8 cellular contexts compared by ENCODE assay signal in the genomic region with DNA sequence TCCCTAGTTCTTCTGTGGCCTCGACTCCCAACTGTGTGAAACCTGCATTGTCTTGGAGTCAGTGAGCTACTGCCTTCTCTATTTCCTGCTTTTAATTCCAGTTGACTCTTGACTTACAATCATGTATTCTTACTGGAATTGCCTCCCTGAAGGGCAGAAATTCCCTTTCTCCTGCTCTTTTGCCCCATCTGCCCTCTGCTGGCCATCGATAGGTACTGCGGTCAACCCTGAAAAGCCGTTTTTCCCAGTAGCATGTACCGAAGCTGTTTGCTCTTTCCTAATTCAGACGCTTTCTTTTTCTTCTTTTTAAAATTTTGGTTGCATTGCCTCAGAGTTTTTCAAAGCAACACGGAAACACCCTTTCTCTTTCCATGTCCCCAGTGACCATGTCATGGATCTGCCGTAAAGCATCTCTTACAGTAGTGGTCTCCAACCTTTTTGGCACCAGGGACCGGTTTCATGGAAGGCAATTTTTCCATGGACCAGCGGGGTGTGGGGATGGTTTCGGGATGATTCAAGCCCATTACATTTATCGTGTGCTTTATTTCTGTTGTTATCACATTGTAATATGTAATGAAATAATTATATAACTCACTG.
DNase-seq lines count a peak whose midpoint lies in the region; ATAC-seq and TF ChIP-seq lines count a peak whose summit lies in the region.

No MANE protein-coding gene starts in this region.

- no peaks in the 10 kb centered on the region for H3K9me3 ChIP-seq in Karpas-422 (ENCODE audit: low read length)

- H3K9me2 ChIP-seq in Karpas-422 (replicated peaks; ENCODE audit: insufficient read depth, low read length): no peaks in the 10 kb centered on the region

- H3K27ac Mint-ChIP-seq in MCF 10A (ENCODE audit: low read depth, unreplicated experiment): no peak overlapping the region

- CTCF ChIA-PET in MCF 10A (lab: Yijun Ruan, JAX): interaction anchor here (0.6 to 7.0 kb wide), 56 partner anchors 10 to 900 kb away, joined by 3 to 122 read pairs (median 4); partner anchors contain the start of genes C1orf21 and TSEN15

- H2AFZ ChIP-seq in Karpas-422 (ENCODE audit: low read length): no peak overlapping the region

- ATAC-seq in GM18498 (IDR thresholded peaks at IDR 0.05; ENCODE audit: unreplicated experiment) (no peak), HG02642 (IDR thresholded peaks at IDR 0.05; ENCODE audit: poor library complexity, unreplicated experiment) (no peak)

- no peak overlapping the region for H3K9ac ChIP-seq in Karpas-422 (ENCODE audit: low read length)

- DNase-seq in G401 (ENCODE audit: low spot score) (peak; percentile 47), Karpas-422 (peak; percentile 71), T follicular helper cell (ENCODE audit: low read depth) (peak; percentile 15), MCF 10A (ENCODE audit: unreplicated experiment) (peak; percentile 77), islet precursor cell (peak; percentile 58)
- peak; percentile 48 for DNase-seq in stimulated activated CD4-positive, alpha-beta T cell treated with anti-CD3 and anti-CD28 coated beads, Interleukin-15, amount 100 ng/mL, for 24 hours

- peaks cover 5% of the 10 kb centered on the region for H3K4me1 Mint-ChIP-seq in MCF 10A (ENCODE audit: insufficient read depth, unreplicated experiment)

- peak; percentile 93 for TF ChIP-seq CTCF in MCF 10A (IDR thresholded peaks at IDR 0.05; ENCODE audit: unreplicated experiment)

- no peak overlapping the region for H3K4me2 ChIP-seq in Karpas-422 (ENCODE audit: low read depth, low read length, poor library complexity, severe bottlenecking)

- no peaks in the 10 kb centered on the region for H3K79me2 ChIP-seq in Karpas-422 (ENCODE audit: low read length)

- peaks cover 15% of the 10 kb centered on the region for H3K27me3 Mint-ChIP-seq in MCF 10A (ENCODE audit: insufficient read depth, unreplicated experiment)

- no peaks in the 10 kb centered on the region for H3K9me3 Mint-ChIP-seq in MCF 10A (ENCODE audit: unreplicated experiment)

- BruUV-seq in MCF 10A (replicated peaks; lab: Mats Ljungman, UMichigan): no TSS peak

- no peaks in the 10 kb centered on the region for H4K20me1 ChIP-seq in Karpas-422 (ENCODE audit: insufficient read depth, low read depth, low read length)

- in situ Hi-C loops in G401 (cut with HindIII; ENCODE audit: low sequenced_read_pairs): no loop called here

- no peaks in the 10 kb centered on the region for H3K4me1 ChIP-seq in Karpas-422 (ENCODE audit: low read length)

- peak overlapping the region; percentile 12 for H3K4me3 Mint-ChIP-seq in MCF 10A (ENCODE audit: unreplicated experiment)

- no peaks in the 10 kb centered on the region for H3K36me3 ChIP-seq in Karpas-422 (ENCODE audit: insufficient read depth, low read length)

- H3K27me3 ChIP-seq in Karpas-422 (ENCODE audit: low read length): no peaks in the 10 kb centered on the region

- POLR2A ChIA-PET in MCF 10A (lab: Yijun Ruan, JAX): interaction anchor here (0.7 to 1.0 kb wide), 4 partner anchors 10 to 483 kb away, joined by 3 read pairs; no protein-coding TSS in a partner anchor

- intact Hi-C loops in MCF 10A (cut with micrococcal nuclease): loop anchor here (1.0 to 2.0 kb wide), 5 partner anchors 147 to 567 kb away; no protein-coding TSS in a partner anchor

- H3K36me3 Mint-ChIP-seq in MCF 10A (ENCODE audit: insufficient read depth, unreplicated experiment): peaks cover 4% of the 10 kb centered on the region

- H3K27ac ChIP-seq in Karpas-422 (ENCODE audit: low read length): no peak overlapping the region

- no peak overlapping the region for H3K4me3 ChIP-seq in Karpas-422 (ENCODE audit: low read length)

Comparison
In these comparisons a context has a peak if more than half of its experiments do, and no peak if none do; other contexts are left out.
1. DNase-seq: peak in every context shown above with its lines; median percentile 77 in MCF 10A; 71 in Karpas-422; 58 in islet precursor cell; 48 in stimulated activated CD4-positive, alpha-beta T cell treated with anti-CD3 and anti-CD28 coated beads, Interleukin-15, amount 100 ng/mL, for 24 hours; 47 in G401; 15 in T follicular helper cell.